19 cellular contexts compared by ENCODE assay signal in genomic region chr1:24100945-24101737, GRCh38. TPM values are rescaled to one million over a fixed set of nuclear protein-coding genes. Genes with fewer than 3 reads are reported as not detected.
"Had no signal": no experiment of that assay in that cellular context is flagged by ENCODE, and none has a peak within 500 bp of the region (broad histone marks: within the 10 kb centered on the region; RNA-seq: fewer than 3 reads in every experiment).

No MANE protein-coding gene starts in this region.

- H3K9me3 ChIP-seq: ovary had no signal

- H3K4me1 Mint-ChIP-seq: memory B cell; stimulated activated effector memory CD8-positive, alpha-beta T cell treated with anti-CD3 and anti-CD28 coated beads, Interleukin-12 subunit alpha, Interleukin-12 subunit beta, amount 100 ng/mL, for 72 hours had no signal

- H3K36me3 Mint-ChIP-seq: activated naive CD4-positive, alpha-beta T cell treated with anti-CD3 and anti-CD28 coated beads, Interleukin-2, amount 50 U/mL, for 72 hours; brain; memory B cell; stimulated activated effector memory CD8-positive, alpha-beta T cell treated with anti-CD3 and anti-CD28 coated beads, Interleukin-12 subunit alpha, Interleukin-12 subunit beta, amount 100 ng/mL, for 72 hours had no signal

- ATAC-seq: activated naive CD4-positive, alpha-beta T cell treated with anti-CD3 and anti-CD28 coated beads, Interleukin-2, amount 50 U/mL, for 72 hours; activated T-cell treated with anti-CD3 and anti-CD28 coated beads, Interleukin-2, amount 50 U/mL, for 4 hours; stimulated activated effector memory CD8-positive, alpha-beta T cell treated with anti-CD3 and anti-CD28 coated beads, Interleukin-12 subunit alpha, Interleukin-12 subunit beta, amount 100 ng/mL, for 72 hours had no signal

- H3K36me3 ChIP-seq: ovary had no signal

- H3K4me3 Mint-ChIP-seq: activated T-cell treated with anti-CD3 and anti-CD28 coated beads, Interleukin-2, amount 50 U/mL, for 4 hours; brain; memory B cell; nephron progenitor cell; stimulated activated effector memory CD8-positive, alpha-beta T cell treated with anti-CD3 and anti-CD28 coated beads, Interleukin-12 subunit alpha, Interleukin-12 subunit beta, amount 100 ng/mL, for 72 hours had no signal

- H3K27me3 ChIP-seq: ovary had no signal

- H3K9me3 Mint-ChIP-seq: activated naive CD4-positive, alpha-beta T cell treated with anti-CD3 and anti-CD28 coated beads, Interleukin-2, amount 50 U/mL, for 72 hours; activated T-cell treated with anti-CD3 and anti-CD28 coated beads, Interleukin-2, amount 50 U/mL, for 4 hours; brain; memory B cell; nephron progenitor cell; stimulated activated effector memory CD8-positive, alpha-beta T cell treated with anti-CD3 and anti-CD28 coated beads, Interleukin-12 subunit alpha, Interleukin-12 subunit beta, amount 100 ng/mL, for 72 hours had no signal

- DNase-seq: activated CD4-positive, alpha-beta T cell treated with anti-CD3 and anti-CD28 coated beads, Interleukin-2, amount 50 U/mL, for 4 hours; activated CD4-positive, CD25-positive, alpha-beta regulatory T cell treated with anti-CD3 and anti-CD28 coated beads, Interleukin-2, amount 50 U/mL, for 72 hours; activated effector memory CD4-positive, alpha-beta T cell treated with anti-CD3 and anti-CD28 coated beads, Interleukin-2, amount 50 U/mL, for 16 hours; activated T-cell treated with anti-CD3 and anti-CD28 coated beads, Interleukin-2, amount 50 U/mL, for 4 hours; amniotic stem cell; cerebellar nuclear complex; dermis blood vessel endothelial cell; hypothalamus; nephron progenitor cell; ovary; substantia nigra; SW 1271; trophoblast cell had no signal

- H3K27ac ChIP-seq: ovary had no signal

- H3K4me3 ChIP-seq: ovary, skin epidermis had no signal

- H3K27ac Mint-ChIP-seq: memory B cell; nephron progenitor cell; stimulated activated effector memory CD8-positive, alpha-beta T cell treated with anti-CD3 and anti-CD28 coated beads, Interleukin-12 subunit alpha, Interleukin-12 subunit beta, amount 100 ng/mL, for 72 hours had no signal

RNA-seq across cellular contexts. Expression of gene MYOM3, which starts 10.8 kb away (rescaled TPM):
- total RNA-seq: activated naive CD4-positive, alpha-beta T cell treated with anti-CD3 and anti-CD28 coated beads, Interleukin-2, amount 50 U/mL, for 72 hours; activated T-cell treated with anti-CD3 and anti-CD28 coated beads, Interleukin-2, amount 50 U/mL, for 4 hours; dermis blood vessel endothelial cell had no signal

RNA-seq across cellular contexts. Expression of gene IL22RA1, which starts 41.8 kb away (rescaled TPM):
- total RNA-seq: activated naive CD4-positive, alpha-beta T cell treated with anti-CD3 and anti-CD28 coated beads, Interleukin-2, amount 50 U/mL, for 72 hours; dermis blood vessel endothelial cell; epithelial cell of proximal tubule had no signal
